ENCODE assay signal across 8 cellular contexts in the genomic region with DNA sequence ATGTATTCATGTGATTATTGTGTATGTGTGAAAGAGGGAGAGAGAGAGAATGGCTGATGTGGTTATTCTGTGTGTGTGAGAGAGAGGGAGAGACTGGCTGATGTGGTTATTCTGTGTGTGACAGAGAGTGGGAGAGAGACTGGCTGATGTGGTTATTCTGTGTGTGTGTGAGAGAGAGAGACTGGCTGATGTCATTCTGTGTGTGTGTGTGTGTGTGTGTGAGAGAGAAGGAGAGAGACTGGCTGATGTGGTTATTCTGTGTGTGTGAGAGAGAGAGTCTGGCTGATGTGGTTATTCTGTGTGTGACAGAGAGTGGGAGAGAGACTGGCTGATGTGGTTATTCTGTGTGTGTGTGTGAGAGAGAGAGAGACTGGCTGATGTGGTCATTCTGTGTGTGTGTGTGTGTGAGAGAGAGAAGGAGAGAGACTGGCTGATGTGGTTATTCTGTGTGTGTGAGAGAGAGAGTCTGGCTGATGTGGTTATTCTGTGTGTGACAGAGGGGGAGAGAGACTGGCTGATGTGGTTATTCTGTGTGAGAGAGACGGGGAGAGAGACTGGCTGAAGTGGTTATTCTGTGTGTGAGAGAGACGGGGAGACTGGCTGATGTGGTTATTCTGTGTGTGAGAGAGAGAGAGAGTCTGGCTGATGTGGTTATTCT. TPM values are rescaled to one million over a fixed set of nuclear protein-coding genes. Genes with fewer than 3 reads are reported as not detected.
DNase-seq lines count a peak whose midpoint lies in the region; ATAC-seq and TF ChIP-seq lines count a peak whose summit lies in the region.
"Not testable (repeated sequence)": the region's sequence is repeated elsewhere in the genome, so short reads cannot be mapped to it uniquely, and the experiment has no call there.

No MANE protein-coding gene starts in this region.

- dilution Hi-C loops in IMR-90 (cut with HindIII; ENCODE audit: low sequenced_read_pairs, unreplicated experiment), result not testable (repeated sequence)

- H3K27me3 Mint-ChIP-seq in activated CD8-positive, alpha-beta T cell treated with anti-CD3 and anti-CD28 coated beads for 36 hours, result not testable (repeated sequence)
- peaks cover 32% of the 10 kb centered on the region for H3K27me3 Mint-ChIP-seq in activated naive CD8-positive, alpha-beta T cell treated with anti-CD3 and anti-CD28 coated beads for 36 hours

- H3K14ac ChIP-seq in IMR-90 (replicated peaks; ENCODE audit: low read depth, low read length); mesenchymal stem cell (ENCODE audit: low read length in 2 of 2): not testable (repeated sequence)

- H3K36me3 Mint-ChIP-seq in activated CD8-positive, alpha-beta T cell treated with anti-CD3 and anti-CD28 coated beads for 36 hours (ENCODE audit: low read depth); activated naive CD8-positive, alpha-beta T cell treated with anti-CD3 and anti-CD28 coated beads for 36 hours: not testable (repeated sequence)

- WGBS in IMR-90 (ENCODE audit: extremely low coverage in 2 of 2, insufficient read length in 1 of 2), 2 experiments, result 15% methylated on average over 2 of the region's 2 CpGs; no CpG with 5 or more reads in 1 of the 2 experiments
- WGBS in mesenchymal stem cell, result 77% methylated on average over 2 of the region's 2 CpGs

- not testable (repeated sequence) for TF ChIP-seq POLR2A in IMR-90 (IDR thresholded peaks at IDR 0.05; ENCODE audit: low read depth, low read length)

- H3K27ac Mint-ChIP-seq in activated CD8-positive, alpha-beta T cell treated with anti-CD3 and anti-CD28 coated beads for 36 hours; activated naive CD8-positive, alpha-beta T cell treated with anti-CD3 and anti-CD28 coated beads for 36 hours: not testable (repeated sequence)

- H2AFZ ChIP-seq in IMR-90 (replicated peaks; ENCODE audit: low read length, poor library complexity); mesenchymal stem cell (ENCODE audit: low read depth, low read length): not testable (repeated sequence)

- TF ChIP-seq CTCF in IMR-90 (conservative IDR thresholded peaks at IDR 0.05; ENCODE audit: low read depth, low read length); activated CD8-positive, alpha-beta T cell treated with anti-CD3 and anti-CD28 coated beads for 36 hours (IDR thresholded peaks at IDR 0.05): not testable (repeated sequence)

- not testable (repeated sequence) for H3K79me1 ChIP-seq in IMR-90 (ENCODE audit: low read depth in 1 of 2, low read length in 2 of 2); mesenchymal stem cell (replicated peaks; ENCODE audit: low read length, poor library complexity, severe bottlenecking)

- not testable (repeated sequence) for H3K4ac ChIP-seq in IMR-90 (ENCODE audit: low read depth, low read length); mesenchymal stem cell (ENCODE audit: low read depth in 1 of 2, low read length in 2 of 2)

- not testable (repeated sequence) for H2BK120ac ChIP-seq in IMR-90 (ENCODE audit: low read depth, low read length); mesenchymal stem cell (ENCODE audit: low read depth, low read length)

- not testable (repeated sequence) for H3K4me1 ChIP-seq in IMR-90 (ENCODE audit: control insufficient read depth, insufficient read depth, low read length); mesenchymal stem cell (ENCODE audit: control insufficient read depth, insufficient read depth, low read depth, low read length)

- not testable (repeated sequence) for H4K8ac ChIP-seq in IMR-90 (ENCODE audit: low read depth in 2 of 2, low read length in 2 of 2); mesenchymal stem cell (ENCODE audit: low read length)

- not testable (repeated sequence) for H3K4me3 Mint-ChIP-seq in activated CD8-positive, alpha-beta T cell treated with anti-CD3 and anti-CD28 coated beads for 36 hours; activated naive CD8-positive, alpha-beta T cell treated with anti-CD3 and anti-CD28 coated beads for 36 hours

- H3K36me3 ChIP-seq in IMR-90 (ENCODE audit: control insufficient read depth, insufficient read depth, low read length); mesenchymal stem cell (ENCODE audit: control insufficient read depth in 1 of 2, insufficient read depth in 2 of 2, low read depth in 1 of 2, low read length in 2 of 2): not testable (repeated sequence)

- not testable (repeated sequence) for H2BK20ac ChIP-seq in IMR-90 (ENCODE audit: low read depth, low read length)

- H4K91ac ChIP-seq in IMR-90 (ENCODE audit: insufficient read depth, low read depth, low read length); mesenchymal stem cell (ENCODE audit: low read length): not testable (repeated sequence)

- peaks cover 14% of the 10 kb centered on the region for H3K4me1 Mint-ChIP-seq in activated CD8-positive, alpha-beta T cell treated with anti-CD3 and anti-CD28 coated beads for 36 hours (ENCODE audit: low read depth)
- H3K4me1 Mint-ChIP-seq in activated naive CD8-positive, alpha-beta T cell treated with anti-CD3 and anti-CD28 coated beads for 36 hours, result not testable (repeated sequence)

- not testable (repeated sequence) for H2BK12ac ChIP-seq in mesenchymal stem cell (ENCODE audit: low read length in 2 of 2)

- not testable (repeated sequence) for H3K4me3 ChIP-seq in IMR-90 (ENCODE audit: insufficient read depth, low read depth, low read length); mesenchymal stem cell (ENCODE audit: insufficient read depth in 1 of 2, low read depth in 1 of 2, low read length in 2 of 2)

- not testable (repeated sequence) for TF ChIP-seq RAD21 in IMR-90 (IDR thresholded peaks at IDR 0.05; ENCODE audit: low read length)

- DNase-seq in CD1c-positive myeloid dendritic cell (ENCODE audit: extremely low spot score), result peak; percentile 8
- DNase-seq in IMR-90, result peak; percentile 8
- DNase-seq in SW480 (ENCODE audit: low spot score), result peak; percentile 33
- DNase-seq in activated CD8-positive, alpha-beta T cell treated with anti-CD3 and anti-CD28 coated beads for 36 hours, result peak; percentile 5
- peak; percentile 3 for DNase-seq in activated naive CD8-positive, alpha-beta T cell treated with anti-CD3 and anti-CD28 coated beads for 36 hours
- DNase-seq in effector CD4-positive, alpha-beta T cell, result peak; percentile 21
- DNase-seq in mesenchymal stem cell, result peak; percentile 24
- DNase-seq in stimulated activated naive CD4-positive, alpha-beta T cell treated with Interleukin-2 at 50 U/mL for 16 hours (lab: John Stamatoyannopoulos, UW), result peak; percentile 15

- in situ Hi-C loops in IMR-90 (cut with MboI; ENCODE audit: low sequenced_read_pairs), result not testable (repeated sequence)

- not testable (repeated sequence) for H3K9me3 Mint-ChIP-seq in activated CD8-positive, alpha-beta T cell treated with anti-CD3 and anti-CD28 coated beads for 36 hours; activated naive CD8-positive, alpha-beta T cell treated with anti-CD3 and anti-CD28 coated beads for 36 hours

- not testable (repeated sequence) for H3K56ac ChIP-seq in IMR-90 (ENCODE audit: extremely low read depth, insufficient read depth, low read length)

- H3K18ac ChIP-seq in IMR-90 (ENCODE audit: low read depth, low read length); mesenchymal stem cell (ENCODE audit: low read depth in 1 of 2, low read length in 2 of 2): not testable (repeated sequence)

- H4K20me1 ChIP-seq in IMR-90 (ENCODE audit: insufficient read depth, low read length), result not testable (repeated sequence)

- H2AK9ac ChIP-seq in IMR-90 (replicated peaks; ENCODE audit: low read depth, low read length, poor library complexity), result not testable (repeated sequence)

- H2BK5ac ChIP-seq in IMR-90 (ENCODE audit: low read depth, low read length, poor library complexity, severe bottlenecking); mesenchymal stem cell (ENCODE audit: low read depth, low read length, poor library complexity, severe bottlenecking): not testable (repeated sequence)

- CTCF ChIA-PET in IMR-90 (lab: Yijun Ruan, JAX); activated CD8-positive, alpha-beta T cell treated with anti-CD3 and anti-CD28 coated beads for 36 hours (lab: Charles Lee): not testable (repeated sequence)

- BruUV-seq in IMR-90 (replicated peaks; lab: Mats Ljungman, UMichigan), result not testable (repeated sequence)

- not testable (repeated sequence) for H2BK15ac ChIP-seq in IMR-90 (ENCODE audit: low read depth, low read length); mesenchymal stem cell (ENCODE audit: low read depth, poor library complexity, severe bottlenecking)

- H3K4me2 ChIP-seq in IMR-90 (ENCODE audit: low read depth, low read length); mesenchymal stem cell (ENCODE audit: low read length, poor library complexity, severe bottlenecking): not testable (repeated sequence)

- not testable (repeated sequence) for H3K23ac ChIP-seq in IMR-90 (ENCODE audit: low read depth, low read length); mesenchymal stem cell (ENCODE audit: low read length in 2 of 2)

- H2AK5ac ChIP-seq in IMR-90 (ENCODE audit: low read depth, low read length); mesenchymal stem cell (ENCODE audit: low read length, severe bottlenecking): not testable (repeated sequence)

- H3K27ac ChIP-seq in IMR-90 (ENCODE audit: insufficient read depth, low read length); mesenchymal stem cell (ENCODE audit: low read length, poor library complexity, severe bottlenecking): not testable (repeated sequence)

- H3K27me3 ChIP-seq in IMR-90 (ENCODE audit: control insufficient read depth, insufficient read depth, low read length), result not testable (repeated sequence)
- H3K27me3 ChIP-seq in mesenchymal stem cell (ENCODE audit: control insufficient read depth in 1 of 2, insufficient read depth in 1 of 2, low read length in 2 of 2), result peaks cover 17 to 29% of the 10 kb centered on the region in 2 experiments

- not testable (repeated sequence) for H3K9me3 ChIP-seq in IMR-90 (ENCODE audit: control insufficient read depth, insufficient read depth, low read length); mesenchymal stem cell (ENCODE audit: control insufficient read depth, low read length)

- not testable (repeated sequence) for H4K5ac ChIP-seq in IMR-90 (ENCODE audit: low read depth, low read length)

- H3K9me1 ChIP-seq in IMR-90 (ENCODE audit: insufficient read depth, low read length), result not testable (repeated sequence)

- not testable (repeated sequence) for H3K9ac ChIP-seq in IMR-90 (ENCODE audit: low read depth, low read length); mesenchymal stem cell (ENCODE audit: low read length)

- POLR2A ChIA-PET in IMR-90 (lab: Charles Lee; ENCODE audit: unreplicated experiment); activated CD8-positive, alpha-beta T cell treated with anti-CD3 and anti-CD28 coated beads for 36 hours (lab: Charles Lee): not testable (repeated sequence)

- not testable (repeated sequence) for ATAC-seq in IMR-90 (ENCODE audit: low read depth)
- peak; percentile 20 for ATAC-seq in activated CD8-positive, alpha-beta T cell treated with anti-CD3 and anti-CD28 coated beads for 36 hours

- intact Hi-C loops in IMR-90 (cut with micrococcal nuclease); activated CD8-positive, alpha-beta T cell treated with anti-CD3 and anti-CD28 coated beads for 36 hours (cut with micrococcal nuclease): not testable (repeated sequence)

RNA-seq across cellular contexts. Expression of a gene that starts 26.2 kb away (rescaled TPM):
- under 0.01 TPM in 2 replicates for total RNA-seq in IMR-90 (2012; rRNA removed)
- 0.03 and 0.07 TPM in 2 replicates for polyA plus RNA-seq in IMR-90 (2012; rRNA removed)
- polyA plus RNA-seq in IMR-90 (2012; cell fraction: cytosol; rRNA removed), result not detected in 2 replicates
- polyA plus RNA-seq in IMR-90 (2012; cell fraction: nucleus; rRNA removed; ENCODE audit: low replicate concordance), result 0.05 and 0.08 TPM in 2 replicates
- under 1 TPM in 1 of 2 experiments, not detected in 1; 0.13 TPM for total RNA-seq in activated CD8-positive, alpha-beta T cell treated with anti-CD3 and anti-CD28 coated beads for 36 hours
- under 1 TPM in 1 of 2 experiments, not detected in 1; 0.06 TPM for total RNA-seq in activated naive CD8-positive, alpha-beta T cell treated with anti-CD3 and anti-CD28 coated beads for 36 hours
- 0.10 TPM for polyA plus RNA-seq in mesenchymal stem cell (2013, experiment 1 of 2)
- polyA plus RNA-seq in mesenchymal stem cell (2013, experiment 2 of 2), result 0.05 TPM

RNA-seq across cellular contexts. Expression of a gene that starts 54.1 kb away (rescaled TPM):
- total RNA-seq in IMR-90 (2012; rRNA removed), result 4.5 and 6.4 TPM in 2 replicates
- polyA plus RNA-seq in IMR-90 (2012; rRNA removed), result 3.4 and 4.1 TPM in 2 replicates
- polyA plus RNA-seq in IMR-90 (2012; cell fraction: cytosol; rRNA removed), result 1.6 and 3.0 TPM in 2 replicates
- polyA plus RNA-seq in IMR-90 (2012; cell fraction: nucleus; rRNA removed; ENCODE audit: low replicate concordance), result 1.8 and 1.9 TPM in 2 replicates
- total RNA-seq in activated CD8-positive, alpha-beta T cell treated with anti-CD3 and anti-CD28 coated beads for 36 hours, result 10 to 100 TPM; 16.1 to 17.5 TPM
- 10 to 100 TPM; 16.2 to 16.4 TPM for total RNA-seq in activated naive CD8-positive, alpha-beta T cell treated with anti-CD3 and anti-CD28 coated beads for 36 hours
- 6.2 TPM for polyA plus RNA-seq in mesenchymal stem cell (2013, experiment 1 of 2)
- polyA plus RNA-seq in mesenchymal stem cell (2013, experiment 2 of 2), result 6.4 TPM
